ENCODE assay signal across 8 cellular contexts in genomic region chr2:241686649-241687425, GRCh38. TPM values are rescaled to one million over a fixed set of nuclear protein-coding genes. Genes with fewer than 3 reads are reported as not detected.
DNase-seq lines count a peak whose midpoint lies in the region; ATAC-seq and TF ChIP-seq lines count a peak whose summit lies in the region.

TSS of gene DTYMK (minus strand) at chr2:241686815. CDS start at chr2:241686783, 32 bp downstream.

- H3K4me1 ChIP-seq in KMS-11 (ENCODE audit: low read depth, poor library complexity, severe bottlenecking) (peaks cover 20% of the 10 kb centered on the region), Panc1 (ENCODE audit: control insufficient read depth, insufficient read depth, low read length) (peaks cover 14% of the 10 kb centered on the region), esophagus (ENCODE audit: control insufficient read depth in 2 of 2, insufficient read depth in 2 of 2, low read length in 1 of 2) (peaks cover 4 to 5% of the 10 kb centered on the region in 2 donors), muscle layer of colon (ENCODE audit: insufficient read depth, low read length) (peaks cover 18% of the 10 kb centered on the region)

- ATAC-seq in GM21723 (IDR thresholded peaks at IDR 0.05; ENCODE audit: unreplicated experiment) (peak; percentile 93), Panc1 (peak; percentile 99)
- peak; percentile 96 to 99 for ATAC-seq in activated T-cell treated with anti-CD3 and anti-CD28 coated beads, Interleukin-2, amount 50 U/mL, for 4 hours

- H3K9me3 ChIP-seq in Panc1 (ENCODE audit: control insufficient read depth, insufficient read depth, low read depth, low read length) (no peaks in the 10 kb centered on the region), esophagus (ENCODE audit: control insufficient read depth in 2 of 2, insufficient read depth in 1 of 2, low read depth in 1 of 2, low read length in 1 of 2) (no peaks in the 10 kb centered on the region), muscle layer of colon (ENCODE audit: low read length) (no peaks in the 10 kb centered on the region)

- peaks cover 39% of the 10 kb centered on the region for H3K79me2 ChIP-seq in KMS-11 (ENCODE audit: insufficient read depth, low read depth)

- H3K27me3 ChIP-seq in KMS-11 (ENCODE audit: insufficient read depth, low read depth) (no peaks in the 10 kb centered on the region), Panc1 (ENCODE audit: control insufficient read depth, insufficient read depth, low read length) (no peaks in the 10 kb centered on the region), esophagus (ENCODE audit: control insufficient read depth in 1 of 2, insufficient read depth in 2 of 2, low read length in 2 of 2) (no peaks in the 10 kb centered on the region), muscle layer of colon (ENCODE audit: control insufficient read depth in 1 of 2, insufficient read depth in 2 of 2, low read length in 2 of 2) (no peaks in the 10 kb centered on the region)

- WGBS in esophagus, 2 donors = 0% methylated on average over 74 to 102 of the region's 102 CpGs

- POLR2A ChIA-PET in Panc1 (lab: Charles Lee) = interaction anchor here (0.6 to 0.8 kb wide), 4 partner anchors 10 to 28 kb away, joined by 3 to 7 read pairs (median 4); partner anchors contain the start of gene ING5

- peak within 1 kb of the TSS; percentile 63 for H2AFZ ChIP-seq in KMS-11 (ENCODE audit: low read depth)

- CTCF ChIA-PET in Panc1 (lab: Charles Lee) = interaction anchor here (0.7 kb wide), 1 partner anchor 47 kb away, joined by 4 read pairs; no protein-coding TSS in a partner anchor

- H3K4me1 Mint-ChIP-seq in activated T-cell treated with anti-CD3 and anti-CD28 coated beads, Interleukin-2, amount 50 U/mL, for 4 hours (ENCODE audit: low read depth) = peaks cover 25% of the 10 kb centered on the region

- in situ Hi-C loops in Panc1 (cut with HindIII; ENCODE audit: low pct_unique_long_range_greater_than_20kb, low sequenced_read_pairs) = no loop called here

- H3K36me3 ChIP-seq in KMS-11 (ENCODE audit: insufficient read depth) = no peaks in the 10 kb centered on the region
- H3K36me3 ChIP-seq in Panc1 (ENCODE audit: control insufficient read depth, insufficient read depth, low read length) = peaks cover 17% of the 10 kb centered on the region
- H3K36me3 ChIP-seq in esophagus (ENCODE audit: control insufficient read depth in 2 of 2, insufficient read depth in 2 of 2, low read length in 1 of 2) = peaks cover 0 to 16% of the 10 kb centered on the region in 2 donors
- peaks cover 7% of the 10 kb centered on the region for H3K36me3 ChIP-seq in muscle layer of colon (ENCODE audit: insufficient read depth, low read length)

- BruUV-seq in Panc1 (replicated peaks; lab: Mats Ljungman, UMichigan) = no TSS peak

- H3K9ac ChIP-seq in KMS-11 (peak within 1 kb of the TSS; percentile 98), muscle layer of colon (ENCODE audit: low read length) (peak within 1 kb of the TSS; percentile 61)

- peaks cover 11% of the 10 kb centered on the region for H3K36me3 Mint-ChIP-seq in activated T-cell treated with anti-CD3 and anti-CD28 coated beads, Interleukin-2, amount 50 U/mL, for 4 hours (ENCODE audit: insufficient read depth)

- H3K9me3 Mint-ChIP-seq in activated T-cell treated with anti-CD3 and anti-CD28 coated beads, Interleukin-2, amount 50 U/mL, for 4 hours = no peaks in the 10 kb centered on the region

- peak within 1 kb of the TSS; percentile 74 for H3K4me3 ChIP-seq in KMS-11 (IDR thresholded peaks at IDR 0.05; ENCODE audit: insufficient read depth, low read depth, low read length)
- H3K4me3 ChIP-seq in Panc1 (ENCODE audit: low read depth in 2 of 2, low read length in 2 of 2) = peak within 1 kb of the TSS; percentile 52 to 97
- peak within 1 kb of the TSS; percentile 78 to 98 for H3K4me3 ChIP-seq in esophagus (ENCODE audit: low read depth in 1 of 2, low read length in 2 of 2)
- peak within 1 kb of the TSS; percentile 86 to 93 for H3K4me3 ChIP-seq in muscle layer of colon (ENCODE audit: low read depth in 1 of 2, low read length in 2 of 2)

- DNase-seq in DMS53 (lab: John Stamatoyannopoulos, UW) (peak; percentile 97), Panc1 (ENCODE audit: low read depth, low spot score) (no peak)
- peak; percentile 91 for DNase-seq in activated T-cell treated with anti-CD3 and anti-CD28 coated beads, Interleukin-2, amount 50 U/mL, for 4 hours
- DNase-seq in stimulated activated CD8-positive, alpha-beta memory T cell treated with anti-CD3 and anti-CD28 coated beads, Interleukin-7, amount 100 ng/mL, for 24 hours (ENCODE audit: low read depth) = peak; percentile 93

- intact Hi-C loops in Panc1 (cut with micrococcal nuclease; ENCODE audit: unreplicated experiment) = no loop called here

- TF ChIP-seq CTCF in KMS-11 (conservative IDR thresholded peaks at IDR 0.05; ENCODE audit: low read depth, low read length) (no peak), Panc1 (IDR thresholded peaks at IDR 0.05) (no peak)

- H3K27ac ChIP-seq in KMS-11 (peak within 1 kb of the TSS; percentile 89), Panc1 (ENCODE audit: low read length) (peak within 1 kb of the TSS; percentile 93), esophagus (ENCODE audit: low read depth in 2 of 2, low read length in 1 of 2) (peak within 1 kb of the TSS; percentile 93), muscle layer of colon (ENCODE audit: low read depth, low read length) (peak within 1 kb of the TSS; percentile 93)

- no peaks in the 10 kb centered on the region for H3K27me3 Mint-ChIP-seq in activated T-cell treated with anti-CD3 and anti-CD28 coated beads, Interleukin-2, amount 50 U/mL, for 4 hours (ENCODE audit: low read depth)

- H4K20me1 ChIP-seq in KMS-11 (ENCODE audit: insufficient read depth) = no peaks in the 10 kb centered on the region

- peak within 1 kb of the TSS; percentile 89 for H3K4me3 Mint-ChIP-seq in activated T-cell treated with anti-CD3 and anti-CD28 coated beads, Interleukin-2, amount 50 U/mL, for 4 hours

- H3K4me2 ChIP-seq in KMS-11 = peak within 1 kb of the TSS; percentile 94

RNA-seq across cellular contexts. Expression of gene DTYMK, which starts in this region (rescaled TPM):
- total RNA-seq in Panc1 (2021; ENCODE audit: unreplicated experiment) = 122 TPM
- 60.0 TPM for polyA plus RNA-seq in Panc1 (2012; ENCODE audit: insufficient read length)
- 100 to 1,000 TPM in 1 of 3 donors, 10 to 100 TPM in 2; 89.5 to 110 (median 94.9) TPM for total RNA-seq in activated T-cell treated with anti-CD3 and anti-CD28 coated beads, Interleukin-2, amount 50 U/mL, for 4 hours
- 10 to 100 TPM; 13.7 to 25.2 TPM for polyA plus RNA-seq in esophagus
